ENCODE assay signal across 13 cellular contexts in genomic region chr1:77950873-77951272, GRCh38. TPM values are rescaled to one million over a fixed set of nuclear protein-coding genes. Genes with fewer than 3 reads are reported as not detected.
DNase-seq lines count a peak whose midpoint lies in the region; ATAC-seq, FAIRE-seq and TF ChIP-seq lines count a peak whose summit lies in the region.
"Had no signal": no experiment of that assay in that cellular context is flagged by ENCODE, and none has a peak within 500 bp of the region (broad histone marks: within the 10 kb centered on the region; RNA-seq: fewer than 3 reads in every experiment).

No MANE protein-coding gene starts in this region.

- DNase-seq in natural killer cell (no peak), Kasumi-1 (lab: John Stamatoyannopoulos, UW) (peak; percentile 38 to 47), frontal cortex (ENCODE audit: low spot score in 2 of 2) (no peak), GM03348 (ENCODE audit: low spot score) (no peak), H9 (no peak)
- DNase-seq in natural killer cell treated with Interleukin-12 subunit alpha and Interleukin-12 subunit beta and Interleukin-15 and Interleukin-18, amount 100 ng/mL, for 72 hours (ENCODE audit: low spot score): no peak
- DNase-seq in stimulated activated naive CD4-positive, alpha-beta T cell treated with Interleukin-2 at 50 U/mL for 16 hours (lab: John Stamatoyannopoulos, UW): no peak
- DNase-seq: mammary epithelial cell; NCI-H524; stimulated activated naive CD4-positive, alpha-beta T cell had no signal

- no peak overlapping the region for H3K4me3 Mint-ChIP-seq in natural killer cell
- H3K4me3 Mint-ChIP-seq in natural killer cell treated with Interleukin-12 subunit alpha and Interleukin-12 subunit beta and Interleukin-15 and Interleukin-18, amount 100 ng/mL, for 72 hours: no peak overlapping the region
- H3K4me3 Mint-ChIP-seq in H9: no peak overlapping the region

- H3K4me1 ChIP-seq in H9 (ENCODE audit: insufficient read depth, low read length): no peaks in the 10 kb centered on the region

- H3K23ac ChIP-seq in H9 (ENCODE audit: insufficient read length, low read depth, low read length): no peak overlapping the region

- H3K23me2 ChIP-seq in H9 (ENCODE audit: insufficient read length, low read depth, low read length, poor library complexity, severe bottlenecking): no peaks in the 10 kb centered on the region

- H3K9me3 ChIP-seq in H9 (ENCODE audit: control insufficient read depth, low read depth, low read length): no peaks in the 10 kb centered on the region

- no peak for TF ChIP-seq CTCF in natural killer cell (IDR thresholded peaks at IDR 0.05)
- TF ChIP-seq CTCF in H9 (conservative IDR thresholded peaks at IDR 0.05): no peak

- H3T11ph ChIP-seq in H9 (ENCODE audit: low read length): no peak overlapping the region

- H3K18ac ChIP-seq in H9 (ENCODE audit: insufficient read length, low read depth, low read length): no peak overlapping the region

- no peak overlapping the region for H4K5ac ChIP-seq in H9 (ENCODE audit: insufficient read length, low read depth, low read length)

- H3K56ac ChIP-seq in H9 (ENCODE audit: insufficient read length, low read depth, low read length): no peak overlapping the region

- intact Hi-C loops in natural killer cell (cut with micrococcal nuclease): no loop called here

- peaks cover 19% of the 10 kb centered on the region for H3K36me3 Mint-ChIP-seq in natural killer cell
- H3K36me3 Mint-ChIP-seq in natural killer cell treated with Interleukin-12 subunit alpha and Interleukin-12 subunit beta and Interleukin-15 and Interleukin-18, amount 100 ng/mL, for 72 hours: peaks cover 17% of the 10 kb centered on the region
- H3K36me3 Mint-ChIP-seq in H9 (ENCODE audit: insufficient read depth in 1 of 3, low read depth in 3 of 3): peaks cover 38 to 86% (median 77%) of the 10 kb centered on the region in 3 experiments; a peak in 6 of 7 replicates

- no peak overlapping the region for H3K9ac ChIP-seq in H9 (ENCODE audit: extremely low read depth, insufficient read length, low read length)

- no peak for FAIRE-seq in frontal cortex (lab: Jason Lieb, UNC)

- no peak overlapping the region for H2BK20ac ChIP-seq in H9 (ENCODE audit: low read depth, low read length, poor library complexity, severe bottlenecking)

- H3K4ac ChIP-seq in H9 (ENCODE audit: low read depth, low read length): no peak overlapping the region

- H2BK5ac ChIP-seq in H9 (ENCODE audit: insufficient read length, low read length): no peak overlapping the region

- no peaks in the 10 kb centered on the region for H4K20me1 ChIP-seq in H9 (ENCODE audit: control insufficient read depth, insufficient read depth, insufficient read length)

- H4K91ac ChIP-seq in H9 (ENCODE audit: insufficient read length, low read depth, low read length): no peak overlapping the region

- H2AK5ac ChIP-seq in H9 (ENCODE audit: insufficient read length, low read length): no peak overlapping the region

- H2BK15ac ChIP-seq in H9 (ENCODE audit: low read depth, low read length): no peak overlapping the region

- H3K9me3 Mint-ChIP-seq in natural killer cell: no peaks in the 10 kb centered on the region
- H3K9me3 Mint-ChIP-seq in natural killer cell treated with Interleukin-12 subunit alpha and Interleukin-12 subunit beta and Interleukin-15 and Interleukin-18, amount 100 ng/mL, for 72 hours: no peaks in the 10 kb centered on the region
- H3K9me3 Mint-ChIP-seq in H9: no peaks in the 10 kb centered on the region

- H3K14ac ChIP-seq in H9 (ENCODE audit: insufficient read depth, low read length): no peak overlapping the region

- no peak overlapping the region for H4K8ac ChIP-seq in H9 (replicated peaks; ENCODE audit: insufficient read length, low read depth, low read length)

- no peaks in the 10 kb centered on the region for H3K27me3 ChIP-seq in H9 (ENCODE audit: insufficient read depth, low read length)

- H3K27ac ChIP-seq in H9 (ENCODE audit: insufficient read length, low read depth, low read length): no peak overlapping the region
- H3K27ac ChIP-seq: C4-2B, VCaP had no signal

- H3K79me1 ChIP-seq in H9 (ENCODE audit: insufficient read depth, low read depth, low read length, poor library complexity, severe bottlenecking): no peaks in the 10 kb centered on the region

- H2BK120ac ChIP-seq in H9 (ENCODE audit: low read depth, low read length, poor library complexity, severe bottlenecking): no peak overlapping the region

- no peak for ATAC-seq in natural killer cell
- ATAC-seq in natural killer cell treated with Interleukin-12 subunit alpha and Interleukin-12 subunit beta and Interleukin-15 and Interleukin-18, amount 100 ng/mL, for 72 hours: no peak
- ATAC-seq in HG02623 (IDR thresholded peaks at IDR 0.05; ENCODE audit: unreplicated experiment): peak; percentile 63

- H2BK12ac ChIP-seq in H9 (ENCODE audit: insufficient read length, low read depth, low read length): no peak overlapping the region

- H3K27ac Mint-ChIP-seq in natural killer cell (peak overlapping the region; percentile 47 to 61), H9 (no peak overlapping the region)
- H3K27ac Mint-ChIP-seq in natural killer cell treated with Interleukin-12 subunit alpha and Interleukin-12 subunit beta and Interleukin-15 and Interleukin-18, amount 100 ng/mL, for 72 hours: peak overlapping the region in 1 of 2 donors; percentile 0

- peaks cover 33 to 40% of the 10 kb centered on the region in 2 donors for H3K4me1 Mint-ChIP-seq in natural killer cell
- peaks cover 17 to 24% of the 10 kb centered on the region in 2 donors for H3K4me1 Mint-ChIP-seq in natural killer cell treated with Interleukin-12 subunit alpha and Interleukin-12 subunit beta and Interleukin-15 and Interleukin-18, amount 100 ng/mL, for 72 hours (ENCODE audit: low read depth in 2 of 2)
- no peaks in the 10 kb centered on the region for H3K4me1 Mint-ChIP-seq in H9

- no peak overlapping the region for H2AFZ ChIP-seq in H9 (ENCODE audit: low read length)

- no peak overlapping the region for H3K4me2 ChIP-seq in H9 (ENCODE audit: insufficient read depth, insufficient read length, low read length)

- H3K27me3 Mint-ChIP-seq in natural killer cell (ENCODE audit: low read depth in 2 of 2) (no peaks in the 10 kb centered on the region), H9 (ENCODE audit: low read depth) (no peaks in the 10 kb centered on the region)
- H3K27me3 Mint-ChIP-seq in natural killer cell treated with Interleukin-12 subunit alpha and Interleukin-12 subunit beta and Interleukin-15 and Interleukin-18, amount 100 ng/mL, for 72 hours: no peaks in the 10 kb centered on the region

- H3K79me2 ChIP-seq in H9 (ENCODE audit: insufficient read depth, low read length): no peaks in the 10 kb centered on the region

RNA-seq across cellular contexts. Expression of gene FUBP1, which starts 28.0 kb away (rescaled TPM):
- 100 to 1,000 TPM; 247 to 285 (median 249) TPM for total RNA-seq in natural killer cell
- total RNA-seq in natural killer cell treated with Interleukin-12 subunit alpha and Interleukin-12 subunit beta and Interleukin-15 and Interleukin-18, amount 100 ng/mL, for 72 hours: 100 to 1,000 TPM; 181 to 204 TPM
- total RNA-seq in frontal cortex: 345 TPM
- total RNA-seq in H9 (2021): 271 TPM in 2 replicates

RNA-seq across cellular contexts. Expression of gene DNAJB4, which starts 53.9 kb away (rescaled TPM):
- 10 to 100 TPM; 26.8 to 30.7 (median 28.2) TPM for total RNA-seq in natural killer cell
- total RNA-seq in natural killer cell treated with Interleukin-12 subunit alpha and Interleukin-12 subunit beta and Interleukin-15 and Interleukin-18, amount 100 ng/mL, for 72 hours: 10 to 100 TPM in 1 of 2 donors, 1 to 10 TPM in 1; 8.9 to 13.2 TPM
- total RNA-seq in frontal cortex: 30.6 TPM
- total RNA-seq in H9 (2021): 8.1 and 8.6 TPM in 2 replicates

Comparison
In these comparisons a context has a peak if more than half of its experiments do, and no peak if none do; other contexts are left out.
1. DNase-seq: peak in Kasumi-1 (2 of 2); none in natural killer cell (single experiment), natural killer cell treated with Interleukin-12 subunit alpha and Interleukin-12 subunit beta and Interleukin-15 and Interleukin-18, amount 100 ng/mL, for 72 hours (single experiment), stimulated activated naive CD4-positive, alpha-beta T cell treated with Interleukin-2 at 50 U/mL for 16 hours (single experiment), frontal cortex (0 of 2), GM03348 (single experiment) and H9 (single experiment).
2. H3K27ac Mint-ChIP-seq: peak in natural killer cell (2 of 2); none in H9 (0 of 3).